In genomic region chr6:123812621-123813020, GRCh38 we compare ENCODE assay signal across 23 cellular contexts. TPM values are rescaled to one million over a fixed set of nuclear protein-coding genes. Genes with fewer than 3 reads are reported as not detected.
DNase-seq lines count a peak whose midpoint lies in the region; ATAC-seq and TF ChIP-seq lines count a peak whose summit lies in the region.
"Had no signal": no experiment of that assay in that cellular context is flagged by ENCODE, and none has a peak within 500 bp of the region (broad histone marks: within the 10 kb centered on the region; RNA-seq: fewer than 3 reads in every experiment).

No MANE protein-coding gene starts in this region.

- WGBS in heart right ventricle, 2 donors, result 83 to 89% methylated on average over 2 of the region's 2 CpGs

- H3K4me3 Mint-ChIP-seq in activated CD4-positive, alpha-beta T cell treated with anti-CD3 and anti-CD28 coated beads, Interleukin-2, amount 10 ng/mL, durations not matched to agents 24 days and 14 days, result no peak overlapping the region
- H3K4me3 Mint-ChIP-seq: CD8-positive, alpha-beta memory T cell had no signal

- DNase-seq in DMS79 (lab: John Stamatoyannopoulos, UW) (peak; percentile 21), DMS79 treated with DMSO at 0.1 percent for 48 hours (lab: John Stamatoyannopoulos, UW) (no peak), SK-MEL-5 (ENCODE audit: low read depth, low spot score) (peak; percentile 7), inferior parietal cortex (ENCODE audit: extremely low spot score) (peak; percentile 62), heart right ventricle (no peak), A172 (ENCODE audit: low spot score) (no peak)
- DNase-seq in activated CD4-positive, alpha-beta T cell treated with anti-CD3 and anti-CD28 coated beads, Interleukin-2, amount 10 ng/mL, durations not matched to agents 24 days and 14 days, result no peak
- DNase-seq: 8988T; AML-193; Calu3; CD8-positive, alpha-beta memory T cell; DMS153; Karpas-422; NCI-H1694 treated with DMSO at 0.1 percent for 48 hours; NCI-H2171 treated with DMSO at 0.1 percent for 48 hours; NCI-H524 treated with DMSO at 0.1 percent for 48 hours; PC-3; SIG-M5 had no signal

- in situ Hi-C loops in SK-MEL-5 (cut with HindIII; ENCODE audit: low pct_unique_long_range_greater_than_20kb, low sequenced_read_pairs), result no loop called here

- no peaks in the 10 kb centered on the region for H3K4me1 ChIP-seq in heart right ventricle

- H3K27me3 ChIP-seq in heart right ventricle, result peaks cover 0 to 26% (median 7%) of the 10 kb centered on the region in 7 donors

- H3K27ac ChIP-seq in heart right ventricle, result no peak overlapping the region
- H3K27ac ChIP-seq: C4-2B, RWPE1 had no signal

- intact Hi-C loops in heart right ventricle (cut with DNase I), result no loop called here
- intact Hi-C loops in activated CD4-positive, alpha-beta T cell treated with anti-CD3 and anti-CD28 coated beads, Interleukin-2, amount 10 ng/mL, durations not matched to agents 24 days and 14 days (cut with micrococcal nuclease), result no loop called here

- no peak overlapping the region for H3K4me3 ChIP-seq in heart right ventricle

- ATAC-seq in HG03469 (IDR thresholded peaks at IDR 0.05; ENCODE audit: unreplicated experiment) (no peak), heart right ventricle (no peak)
- ATAC-seq: PC-3, SK-N-SH treated with all-trans-retinoic acid at 6 μM for 48 hours had no signal

- no peaks in the 10 kb centered on the region for H3K36me3 Mint-ChIP-seq in activated CD4-positive, alpha-beta T cell treated with anti-CD3 and anti-CD28 coated beads, Interleukin-2, amount 10 ng/mL, durations not matched to agents 24 days and 14 days (ENCODE audit: low read depth)
- H3K36me3 Mint-ChIP-seq: CD8-positive, alpha-beta memory T cell had no signal

- no peak for TF ChIP-seq CTCF in heart right ventricle (IDR thresholded peaks at IDR 0.05)

- H3K9me3 Mint-ChIP-seq in activated CD4-positive, alpha-beta T cell treated with anti-CD3 and anti-CD28 coated beads, Interleukin-2, amount 10 ng/mL, durations not matched to agents 24 days and 14 days, result no peaks in the 10 kb centered on the region

- H3K27me3 Mint-ChIP-seq in activated CD4-positive, alpha-beta T cell treated with anti-CD3 and anti-CD28 coated beads, Interleukin-2, amount 10 ng/mL, durations not matched to agents 24 days and 14 days, result peaks cover 9% of the 10 kb centered on the region
- H3K27me3 Mint-ChIP-seq: CD8-positive, alpha-beta memory T cell had no signal

- H3K27ac Mint-ChIP-seq in activated CD4-positive, alpha-beta T cell treated with anti-CD3 and anti-CD28 coated beads, Interleukin-2, amount 10 ng/mL, durations not matched to agents 24 days and 14 days, result no peak overlapping the region
- H3K27ac Mint-ChIP-seq: CD8-positive, alpha-beta memory T cell had no signal

- H3K36me3 ChIP-seq in heart right ventricle, result no peaks in the 10 kb centered on the region

- no peaks in the 10 kb centered on the region for H3K4me1 Mint-ChIP-seq in activated CD4-positive, alpha-beta T cell treated with anti-CD3 and anti-CD28 coated beads, Interleukin-2, amount 10 ng/mL, durations not matched to agents 24 days and 14 days
- H3K4me1 Mint-ChIP-seq: CD8-positive, alpha-beta memory T cell had no signal

- no peaks in the 10 kb centered on the region for H3K9me3 ChIP-seq in heart right ventricle

RNA-seq across cellular contexts. Expression of gene NKAIN2, which starts 9.0 kb away (rescaled TPM):
- 0.11 TPM in 1 of 2 replicates, not detected in the other for total RNA-seq in SK-MEL-5 (2014; rRNA removed; shearing (Covaris generic))
- polyA plus RNA-seq in SK-MEL-5 (2015; cell fraction: cytosol; rRNA removed), result 0.04 and 0.08 TPM in 2 replicates
- polyA plus RNA-seq in SK-MEL-5 (2015; cell fraction: nucleus; rRNA removed), result not detected in 2 replicates
- total RNA-seq in heart right ventricle, result 1 to 10 TPM in 1 of 10 donors, under 1 TPM in 8, not detected in 1; 0.15 to 3.0 (median 0.32) TPM
- polyA plus RNA-seq in heart right ventricle, result under 1 TPM; 0.07 to 0.12 TPM
- total RNA-seq in activated CD4-positive, alpha-beta T cell treated with anti-CD3 and anti-CD28 coated beads, Interleukin-2, amount 10 ng/mL, durations not matched to agents 24 days and 14 days, result not detected in 2 replicates
- total RNA-seq in A172 (2014; rRNA removed; shearing (Covaris generic)), result not detected in 2 replicates
- total RNA-seq: Calu3; CD8-positive, alpha-beta memory T cell; PC-3 had no signal
- polyA plus RNA-seq: AG04450; CD8-positive, alpha-beta memory T cell had no signal

Comparison
In these comparisons a context has a peak if more than half of its experiments do, and no peak if none do; other contexts are left out.
1. DNase-seq: peak in DMS79 (single experiment), SK-MEL-5 (single experiment) and inferior parietal cortex (single experiment); none in DMS79 treated with DMSO at 0.1 percent for 48 hours (single experiment), heart right ventricle (0 of 2), activated CD4-positive, alpha-beta T cell treated with anti-CD3 and anti-CD28 coated beads, Interleukin-2, amount 10 ng/mL, durations not matched to agents 24 days and 14 days (single experiment) and A172 (single experiment).